In genomic region chr1:204261746-204262505, GRCh38 we compare ENCODE assay signal across 16 cellular contexts. TPM values are rescaled to one million over a fixed set of nuclear protein-coding genes. Genes with fewer than 3 reads are reported as not detected.
DNase-seq lines count a peak whose midpoint lies in the region; ATAC-seq and TF ChIP-seq lines count a peak whose summit lies in the region.
"Had no signal": no experiment of that assay in that cellular context is flagged by ENCODE, and none has a peak within 500 bp of the region (broad histone marks: within the 10 kb centered on the region; RNA-seq: fewer than 3 reads in every experiment).

No MANE protein-coding gene starts in this region.

- H3K9me3 ChIP-seq in SJCRH30 (replicated peaks): no peaks in the 10 kb centered on the region
- H3K9me3 ChIP-seq in effector memory CD4-positive, alpha-beta T cell (ENCODE audit: control insufficient read depth, low read length): no peaks in the 10 kb centered on the region
- H3K9me3 ChIP-seq: pancreas had no signal

- DNase-seq in Daoy (ENCODE audit: low read depth) (peak; percentile 34), SJCRH30 (peak in 1 of 2 experiments; percentile 69), fibroblast of mammary gland (ENCODE audit: low read depth) (peak; percentile 69), progenitor cell of endocrine pancreas (ENCODE audit: low spot score, unreplicated experiment) (no peak), SW480 (ENCODE audit: low spot score) (no peak), globus pallidus (ENCODE audit: low spot score) (no peak)
- DNase-seq in effector memory CD4-positive, alpha-beta T cell: no peak
- DNase-seq: activated gamma-delta T cell treated with Interleukin-2 at 50 U/mL for 16 hours; central memory CD4-positive, alpha-beta T cell; H7; pancreas; stimulated activated CD8-positive, alpha-beta memory T cell treated with anti-CD3 and anti-CD28 coated beads, Interleukin-4, amount 100 ng/mL, for 48 hours had no signal

- H3K4me3 Mint-ChIP-seq in progenitor cell of endocrine pancreas (ENCODE audit: low read depth): no peak overlapping the region

- peak overlapping the region; percentile 79 for H3K27ac ChIP-seq in SJCRH30
- H3K27ac ChIP-seq in effector memory CD4-positive, alpha-beta T cell (ENCODE audit: insufficient read depth, low read length, poor library complexity, severe bottlenecking): no peak overlapping the region
- H3K27ac ChIP-seq: epithelial cell of prostate, pancreas had no signal

- no peak for ATAC-seq in HG02588 (IDR thresholded peaks at IDR 0.05; ENCODE audit: unreplicated experiment)
- ATAC-seq: pancreas had no signal

- H3K4me1 ChIP-seq in SJCRH30: peaks cover 33% of the 10 kb centered on the region
- no peaks in the 10 kb centered on the region for H3K4me1 ChIP-seq in effector memory CD4-positive, alpha-beta T cell (ENCODE audit: control insufficient read depth, insufficient read depth, low read length, poor library complexity, severe bottlenecking)

- H3K27me3 Mint-ChIP-seq in progenitor cell of endocrine pancreas: no peaks in the 10 kb centered on the region

- H3K27ac Mint-ChIP-seq in progenitor cell of endocrine pancreas: peak overlapping the region; percentile 91

- H3K9me3 Mint-ChIP-seq in progenitor cell of endocrine pancreas (ENCODE audit: low read depth): no peaks in the 10 kb centered on the region

- H3K4me1 Mint-ChIP-seq in progenitor cell of endocrine pancreas (ENCODE audit: low read depth): peaks cover 26% of the 10 kb centered on the region

- peaks cover 35% of the 10 kb centered on the region for H3K36me3 Mint-ChIP-seq in progenitor cell of endocrine pancreas (ENCODE audit: insufficient read depth)

- no peaks in the 10 kb centered on the region for H3K36me3 ChIP-seq in SJCRH30
- no peaks in the 10 kb centered on the region for H3K36me3 ChIP-seq in effector memory CD4-positive, alpha-beta T cell (ENCODE audit: control insufficient read depth, insufficient read depth, low read length)

- H3K27me3 ChIP-seq in SJCRH30: no peaks in the 10 kb centered on the region
- no peaks in the 10 kb centered on the region for H3K27me3 ChIP-seq in effector memory CD4-positive, alpha-beta T cell (replicated peaks; ENCODE audit: control insufficient read depth, insufficient read depth, low read length, poor library complexity, severe bottlenecking)
- H3K27me3 ChIP-seq: pancreas had no signal

- peak overlapping the region; percentile 28 for H3K4me3 ChIP-seq in SJCRH30
- H3K4me3 ChIP-seq in fibroblast of mammary gland (ENCODE audit: control insufficient read depth, low read depth, low read length): no peak overlapping the region
- H3K4me3 ChIP-seq in effector memory CD4-positive, alpha-beta T cell (ENCODE audit: insufficient read depth, low read depth, low read length, poor library complexity, severe bottlenecking): no peak overlapping the region
- H3K4me3 ChIP-seq: pancreas had no signal

- TF ChIP-seq CTCF in fibroblast of mammary gland (conservative IDR thresholded peaks at IDR 0.05; ENCODE audit: control insufficient read depth, insufficient read depth, low read depth, low read length): no peak
- no peak for TF ChIP-seq CTCF in progenitor cell of endocrine pancreas (IDR thresholded peaks at IDR 0.05; ENCODE audit: unreplicated experiment)

RNA-seq across cellular contexts. Expression of gene GOLT1A, which starts 48.1 kb away (rescaled TPM):
- not detected in 2 replicates for total RNA-seq in Daoy (2014; rRNA removed; shearing (Covaris generic))
- not detected in 2 replicates for total RNA-seq in SJCRH30 (2014; rRNA removed; shearing (Covaris generic))
- 4.2 and 5.0 TPM in 2 replicates for total RNA-seq in progenitor cell of endocrine pancreas
- total RNA-seq: activated CD8-positive, alpha-beta memory T cell treated with anti-CD3 and anti-CD28 coated beads for 36 hours; SK-MEL-5 had no signal

Comparison
In these comparisons a context has a peak if more than half of its experiments do, and no peak if none do; other contexts are left out.
1. DNase-seq: peak in Daoy (single experiment) and fibroblast of mammary gland (single experiment); none in progenitor cell of endocrine pancreas (single experiment), SW480 (single experiment), effector memory CD4-positive, alpha-beta T cell (0 of 3) and globus pallidus (single experiment).